16 cellular contexts compared by ENCODE assay signal in genomic region chr2:144194331-144195071, GRCh38.
DNase-seq lines count a peak whose midpoint lies in the region; ATAC-seq and TF ChIP-seq lines count a peak whose summit lies in the region.
"Had no signal": no experiment of that assay in that cellular context is flagged by ENCODE, and none has a peak within 500 bp of the region (broad histone marks: within the 10 kb centered on the region; RNA-seq: fewer than 3 reads in every experiment).

No MANE protein-coding gene starts in this region.

- H3K79me2 ChIP-seq in mammary epithelial cell (ENCODE audit: insufficient read depth, low read length): no peaks in the 10 kb centered on the region

- no peak for TF ChIP-seq POLR2A in body of pancreas (IDR thresholded peaks at IDR 0.05)

- no peaks in the 10 kb centered on the region for H3K9me3 ChIP-seq in mammary epithelial cell (replicated peaks; ENCODE audit: insufficient read depth, low read length)
- H3K9me3 ChIP-seq in body of pancreas: no peaks in the 10 kb centered on the region
- H3K9me3 ChIP-seq: thoracic aorta had no signal

- dilution Hi-C loops in mammary epithelial cell (cut with HindIII; ENCODE audit: low sequenced_read_pairs): no loop called here

- H3K9ac ChIP-seq in mammary epithelial cell (ENCODE audit: insufficient read depth, low read length): no peak overlapping the region

- no peak overlapping the region for H3K4me3 Mint-ChIP-seq in MCF 10A (ENCODE audit: unreplicated experiment)
- H3K4me3 Mint-ChIP-seq in activated naive CD8-positive, alpha-beta T cell treated with anti-CD3 and anti-CD28 coated beads, Interleukin-2, amount 50 U/mL, for 24 hours: peak overlapping the region; percentile 48
- H3K4me3 Mint-ChIP-seq: CD4-positive, alpha-beta T cell; H9 had no signal

- ATAC-seq in GM21576 (IDR thresholded peaks at IDR 0.05; ENCODE audit: unreplicated experiment) (peak; percentile 49), body of pancreas (no peak)
- peak; percentile 60 for ATAC-seq in activated naive CD8-positive, alpha-beta T cell treated with anti-CD3 and anti-CD28 coated beads, Interleukin-2, amount 50 U/mL, for 24 hours

- no peaks in the 10 kb centered on the region for H3K36me3 ChIP-seq in mammary epithelial cell (ENCODE audit: insufficient read depth, low read length)
- H3K36me3 ChIP-seq in body of pancreas (replicated peaks in 1 of 2; ENCODE audit: insufficient read depth in 1 of 2, low read depth in 2 of 2): no peaks in the 10 kb centered on the region
- H3K36me3 ChIP-seq: thoracic aorta had no signal

- DNase-seq in MCF 10A (ENCODE audit: unreplicated experiment) (peak; percentile 10), mammary epithelial cell (no peak), body of pancreas (no peak), SK-N-DZ (ENCODE audit: low spot score) (no peak)
- no peak for DNase-seq in activated naive CD8-positive, alpha-beta T cell treated with anti-CD3 and anti-CD28 coated beads, Interleukin-2, amount 50 U/mL, for 24 hours
- DNase-seq in effector CD8-positive, alpha-beta T cell (lab: John Stamatoyannopoulos, UW): no peak
- DNase-seq: activated CD4-positive, alpha-beta T cell treated with anti-CD3 and anti-CD28 coated beads, Interleukin-2, amount 50 U/mL, for 1 hour; CD4-positive, alpha-beta T cell; H9; NCI-H1417; NCI-H510A treated with DMSO at 0.1 percent for 48 hours; SIG-M5; T-helper 1 cell had no signal

- intact Hi-C loops in MCF 10A (cut with micrococcal nuclease): no loop called here
- intact Hi-C loops in mammary epithelial cell (cut with micrococcal nuclease): no loop called here
- intact Hi-C loops in body of pancreas (cut with DNase I): no loop called here

- BruUV-seq in MCF 10A (replicated peaks; lab: Mats Ljungman, UMichigan): no TSS peak
- no TSS peak for BruUV-seq in mammary epithelial cell (replicated peaks; lab: Mats Ljungman, UMichigan)

- H3K9me3 Mint-ChIP-seq in MCF 10A (ENCODE audit: unreplicated experiment): peaks cover 14% of the 10 kb centered on the region
- no peaks in the 10 kb centered on the region for H3K9me3 Mint-ChIP-seq in activated naive CD8-positive, alpha-beta T cell treated with anti-CD3 and anti-CD28 coated beads, Interleukin-2, amount 50 U/mL, for 24 hours
- H3K9me3 Mint-ChIP-seq: CD4-positive, alpha-beta T cell; H9 had no signal

- H3K27ac ChIP-seq in mammary epithelial cell (ENCODE audit: insufficient read depth, low read depth, low read length) (no peak overlapping the region), body of pancreas (no peak overlapping the region)
- H3K27ac ChIP-seq: coronary artery, thoracic aorta had no signal

- in situ Hi-C loops in mammary epithelial cell (cut with MboI; ENCODE audit: low sequenced_read_pairs in 2 of 2): no loop called here

- H3K4me1 ChIP-seq in mammary epithelial cell (ENCODE audit: insufficient read depth, low read length) (no peaks in the 10 kb centered on the region), body of pancreas (peaks cover 4% of the 10 kb centered on the region)

- no peak overlapping the region for H2AFZ ChIP-seq in mammary epithelial cell (ENCODE audit: low read depth, low read length)

- no peaks in the 10 kb centered on the region for H4K20me1 ChIP-seq in mammary epithelial cell (ENCODE audit: insufficient read depth, low read length)

- CTCF ChIA-PET in MCF 10A (lab: Yijun Ruan, JAX): no interaction called here
- CTCF ChIA-PET in mammary epithelial cell (lab: Charles Lee; ENCODE audit: low non-redundant PET): no interaction called here

- H3K27me3 ChIP-seq in mammary epithelial cell (ENCODE audit: insufficient read depth, low read length) (no peaks in the 10 kb centered on the region), body of pancreas (no peaks in the 10 kb centered on the region)

- no peaks in the 10 kb centered on the region for H3K27me3 Mint-ChIP-seq in MCF 10A (ENCODE audit: insufficient read depth, unreplicated experiment)
- no peaks in the 10 kb centered on the region for H3K27me3 Mint-ChIP-seq in activated naive CD8-positive, alpha-beta T cell treated with anti-CD3 and anti-CD28 coated beads, Interleukin-2, amount 50 U/mL, for 24 hours
- H3K27me3 Mint-ChIP-seq: CD4-positive, alpha-beta T cell had no signal

- H3K27ac Mint-ChIP-seq in MCF 10A (ENCODE audit: low read depth, unreplicated experiment): no peak overlapping the region
- peak overlapping the region; percentile 87 for H3K27ac Mint-ChIP-seq in activated naive CD8-positive, alpha-beta T cell treated with anti-CD3 and anti-CD28 coated beads, Interleukin-2, amount 50 U/mL, for 24 hours
- H3K27ac Mint-ChIP-seq: CD4-positive, alpha-beta T cell; H9 had no signal

- H3K36me3 Mint-ChIP-seq in MCF 10A (ENCODE audit: insufficient read depth, unreplicated experiment): no peaks in the 10 kb centered on the region
- peaks cover 19% of the 10 kb centered on the region for H3K36me3 Mint-ChIP-seq in activated naive CD8-positive, alpha-beta T cell treated with anti-CD3 and anti-CD28 coated beads, Interleukin-2, amount 50 U/mL, for 24 hours (ENCODE audit: low read depth)

- no peak overlapping the region for H3K4me3 ChIP-seq in mammary epithelial cell (replicated peaks in 1 of 3; ENCODE audit: insufficient read depth in 1 of 3, low read depth in 2 of 3, low read length in 3 of 3)
- H3K4me3 ChIP-seq in body of pancreas: no peak overlapping the region
- H3K4me3 ChIP-seq: coronary artery, thoracic aorta had no signal

- H3K4me1 Mint-ChIP-seq in MCF 10A (ENCODE audit: insufficient read depth, unreplicated experiment): peaks cover 6% of the 10 kb centered on the region
- peaks cover 58% of the 10 kb centered on the region for H3K4me1 Mint-ChIP-seq in activated naive CD8-positive, alpha-beta T cell treated with anti-CD3 and anti-CD28 coated beads, Interleukin-2, amount 50 U/mL, for 24 hours

- TF ChIP-seq CTCF in MCF 10A (IDR thresholded peaks at IDR 0.05; ENCODE audit: unreplicated experiment) (no peak), mammary epithelial cell (conservative IDR thresholded peaks at IDR 0.05 in 1 of 2, IDR thresholded peaks at IDR 0.05 in 1 of 2; ENCODE audit: extremely low read depth in 1 of 2, insufficient read depth in 1 of 2, low read depth in 1 of 2, low read length in 2 of 2) (no peak), body of pancreas (IDR thresholded peaks at IDR 0.05) (no peak)

- POLR2A ChIA-PET in MCF 10A (lab: Yijun Ruan, JAX): no interaction called here

- H3K4me2 ChIP-seq in mammary epithelial cell (ENCODE audit: insufficient read depth, low read depth, low read length): no peak overlapping the region

- 95% methylated on average over 5 of the region's 5 CpGs for WGBS in mammary epithelial cell (ENCODE audit: low coverage, missing lambda C conversion rate)
- 91 to 93% methylated on average over 5 of the region's 5 CpGs for WGBS in body of pancreas, 2 donors
